Comparison of ENCODE assay signal across 1 cellular context in the genomic region with DNA sequence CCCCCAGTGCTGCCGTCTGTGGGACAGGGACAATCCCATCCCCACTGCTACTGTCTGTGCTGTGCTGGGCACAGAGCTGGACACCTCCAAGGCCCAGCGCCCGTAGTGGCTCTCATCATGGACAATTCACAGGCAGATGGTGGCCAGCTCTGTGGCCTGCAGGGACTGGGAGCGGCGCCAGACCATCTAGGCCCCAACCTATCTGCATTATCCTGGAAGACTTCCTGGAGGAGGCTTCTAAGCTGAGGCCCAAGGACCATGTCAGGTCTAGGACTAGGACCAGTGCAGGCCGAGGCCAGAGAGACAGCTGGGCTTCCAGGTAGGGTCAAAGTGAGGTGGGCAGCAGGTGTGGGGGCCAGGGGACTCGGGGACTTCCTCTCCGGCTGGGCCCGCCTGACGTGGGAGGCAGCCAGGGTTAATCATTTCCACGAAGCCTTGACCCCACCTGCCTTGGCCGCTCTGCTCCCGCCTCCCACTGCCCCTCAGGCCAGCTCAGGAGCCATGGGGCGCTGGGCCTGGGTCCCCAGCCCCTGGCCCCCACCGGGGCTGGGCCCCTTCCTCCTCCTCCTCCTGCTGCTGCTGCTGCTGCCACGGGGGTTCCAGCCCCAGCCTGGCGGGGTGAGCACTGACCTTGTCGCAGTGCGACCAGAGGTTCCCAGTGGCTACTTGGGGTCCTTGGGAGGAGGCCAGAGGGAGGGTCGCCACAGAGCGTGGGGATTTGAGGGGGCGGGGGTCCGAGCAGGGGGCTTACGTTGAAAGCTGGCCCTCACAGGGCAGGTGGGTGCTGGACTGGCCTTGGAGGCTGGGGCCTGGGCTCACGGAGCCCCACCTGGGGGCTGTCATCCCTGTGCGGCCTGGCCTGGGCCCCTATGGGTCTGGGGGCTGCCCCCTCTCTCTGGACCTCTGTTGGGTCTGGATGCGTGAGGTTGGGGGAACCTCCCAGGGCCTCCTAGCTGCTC.
TF ChIP-seq lines count a peak whose summit lies in the region.

Gene HGFAC (plus strand): TSS at position 468 of the 959 bp plus-strand sequence. CDS start 34 bp downstream, at position 502.

TF ChIP-seq in HepG2, 621 proteins besides CTCF, POLR2A, EP300 and RAD21 (continued from another document and continues in another):
- TF ChIP-seq TSC22D2 (CRISPR knock-in tag; IDR thresholded peaks at IDR 0.05; ENCODE audit: borderline replicate concordance), result no peak
- TF ChIP-seq, protein P1, sequence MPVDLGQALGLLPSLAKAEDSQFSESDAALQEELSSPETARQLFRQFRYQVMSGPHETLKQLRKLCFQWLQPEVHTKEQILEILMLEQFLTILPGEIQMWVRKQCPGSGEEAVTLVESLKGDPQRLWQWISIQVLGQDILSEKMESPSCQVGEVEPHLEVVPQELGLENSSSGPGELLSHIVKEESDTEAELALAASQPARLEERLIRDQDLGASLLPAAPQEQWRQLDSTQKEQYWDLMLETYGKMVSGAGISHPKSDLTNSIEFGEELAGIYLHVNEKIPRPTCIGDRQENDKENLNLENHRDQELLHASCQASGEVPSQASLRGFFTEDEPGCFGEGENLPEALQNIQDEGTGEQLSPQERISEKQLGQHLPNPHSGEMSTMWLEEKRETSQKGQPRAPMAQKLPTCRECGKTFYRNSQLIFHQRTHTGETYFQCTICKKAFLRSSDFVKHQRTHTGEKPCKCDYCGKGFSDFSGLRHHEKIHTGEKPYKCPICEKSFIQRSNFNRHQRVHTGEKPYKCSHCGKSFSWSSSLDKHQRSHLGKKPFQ (CRISPR knock-in tag; IDR thresholded peaks at IDR 0.05; ENCODE audit: insufficient replicate concordance), result no peak
- no peak for TF ChIP-seq ZNF7 (CRISPR knock-in tag; IDR thresholded peaks at IDR 0.05)
- no peak for TF ChIP-seq ZNF441 (CRISPR knock-in tag; IDR thresholded peaks at IDR 0.05; ENCODE audit: borderline replicate concordance)
- peak; percentile 38; the same call in 1 of the 2 replicates for TF ChIP-seq MED13 (CRISPR knock-in tag; IDR thresholded peaks at IDR 0.05)
- TF ChIP-seq, protein P2, sequence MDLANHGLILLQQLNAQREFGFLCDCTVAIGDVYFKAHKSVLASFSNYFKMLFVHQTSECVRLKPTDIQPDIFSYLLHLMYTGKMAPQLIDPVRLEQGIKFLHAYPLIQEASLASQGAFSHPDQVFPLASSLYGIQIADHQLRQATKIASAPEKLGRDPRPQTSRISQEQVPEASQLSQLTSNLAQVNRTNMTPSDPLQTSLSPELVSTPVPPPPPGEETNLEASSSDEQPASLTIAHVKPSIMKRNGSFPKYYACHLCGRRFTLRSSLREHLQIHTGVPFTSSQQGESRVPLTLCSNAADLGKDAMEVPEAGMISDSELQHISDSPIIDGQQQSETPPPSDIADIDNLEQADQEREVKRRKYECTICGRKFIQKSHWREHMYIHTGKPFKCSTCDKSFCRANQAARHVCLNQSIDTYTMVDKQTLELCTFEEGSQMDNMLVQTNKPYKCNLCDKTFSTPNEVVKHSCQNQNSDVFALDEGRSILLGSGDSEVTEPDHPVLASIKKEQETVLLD (CRISPR knock-in tag; IDR thresholded peaks at IDR 0.05; ENCODE audit: low read depth), result no peak
- TF ChIP-seq GLI4 (CRISPR knock-in tag; IDR thresholded peaks at IDR 0.05; ENCODE audit: borderline replicate concordance), result 0 out of 2 replicates have a peak, but pooled peaks have one; percentile 10
- peak; percentile 50; the same call in 1 of the 2 replicates for TF ChIP-seq MAZ (IDR thresholded peaks at IDR 0.05; ENCODE audit: borderline replicate concordance, low read depth, low read length)
- peak; percentile 60 for TF ChIP-seq MAZ (CRISPR knock-in tag; IDR thresholded peaks at IDR 0.05; ENCODE audit: low read depth)
- TF ChIP-seq ZNF160 (CRISPR knock-in tag; IDR thresholded peaks at IDR 0.05), result peak; percentile 50; the same call in 1 of the 2 replicates
- TF ChIP-seq XRCC5 (optimal IDR thresholded peaks at IDR 0.05; ENCODE audit: low read length), result no peak
- TF ChIP-seq ZNF382 (CRISPR knock-in tag; IDR thresholded peaks at IDR 0.05; ENCODE audit: borderline replicate concordance), result no peak
- TF ChIP-seq MAFF (IDR thresholded peaks at IDR 0.05; ENCODE audit: low read depth, low read length), result no peak
- TF ChIP-seq MXI1 (IDR thresholded peaks at IDR 0.05; ENCODE audit: borderline replicate concordance, low read depth, low read length), result peak; percentile 38; the same call in 1 of the 3 replicates
- no peak for TF ChIP-seq HMG20B (CRISPR knock-in tag; conservative IDR thresholded peaks at IDR 0.05)
- TF ChIP-seq ZNF292 (CRISPR knock-in tag; IDR thresholded peaks at IDR 0.05; ENCODE audit: borderline replicate concordance, low read depth), result peak; percentile 21; the same call in 1 of the 2 replicates
- 0 out of 2 replicates have a peak, but pooled peaks have one; percentile 8 for TF ChIP-seq ZHX1 (CRISPR knock-in tag; IDR thresholded peaks at IDR 0.05; ENCODE audit: low read depth)
- no peak for TF ChIP-seq AHR (CRISPR knock-in tag; IDR thresholded peaks at IDR 0.05)
- 0 out of 2 replicates have a peak, but pooled peaks have one; percentile 41 for TF ChIP-seq ZBTB20 (CRISPR knock-in tag; IDR thresholded peaks at IDR 0.05; ENCODE audit: borderline replicate concordance, low read depth)
- no peak for TF ChIP-seq MEIS1 (CRISPR knock-in tag; IDR thresholded peaks at IDR 0.05; ENCODE audit: borderline replicate concordance)
- no peak; the same call in 1 of the 2 replicates for TF ChIP-seq ZNF550 (CRISPR knock-in tag; IDR thresholded peaks at IDR 0.05; ENCODE audit: borderline replicate concordance)
- TF ChIP-seq NFYB (CRISPR knock-in tag; IDR thresholded peaks at IDR 0.05), result no peak
- no peak for TF ChIP-seq NFATC3 (CRISPR knock-in tag; IDR thresholded peaks at IDR 0.05)
- TF ChIP-seq ZNF616 (CRISPR knock-in tag; IDR thresholded peaks at IDR 0.05; ENCODE audit: low read depth), result no peak; the same call in 1 of the 2 replicates
- TF ChIP-seq ZNF446 (CRISPR knock-in tag; IDR thresholded peaks at IDR 0.05), result no peak
- 0 out of 2 replicates have a peak, but pooled peaks have one; percentile 17 for TF ChIP-seq MEIS2 (CRISPR knock-in tag; IDR thresholded peaks at IDR 0.05)
- no peak for TF ChIP-seq KLF13 (CRISPR knock-in tag; IDR thresholded peaks at IDR 0.05)
- TF ChIP-seq, protein P3, sequence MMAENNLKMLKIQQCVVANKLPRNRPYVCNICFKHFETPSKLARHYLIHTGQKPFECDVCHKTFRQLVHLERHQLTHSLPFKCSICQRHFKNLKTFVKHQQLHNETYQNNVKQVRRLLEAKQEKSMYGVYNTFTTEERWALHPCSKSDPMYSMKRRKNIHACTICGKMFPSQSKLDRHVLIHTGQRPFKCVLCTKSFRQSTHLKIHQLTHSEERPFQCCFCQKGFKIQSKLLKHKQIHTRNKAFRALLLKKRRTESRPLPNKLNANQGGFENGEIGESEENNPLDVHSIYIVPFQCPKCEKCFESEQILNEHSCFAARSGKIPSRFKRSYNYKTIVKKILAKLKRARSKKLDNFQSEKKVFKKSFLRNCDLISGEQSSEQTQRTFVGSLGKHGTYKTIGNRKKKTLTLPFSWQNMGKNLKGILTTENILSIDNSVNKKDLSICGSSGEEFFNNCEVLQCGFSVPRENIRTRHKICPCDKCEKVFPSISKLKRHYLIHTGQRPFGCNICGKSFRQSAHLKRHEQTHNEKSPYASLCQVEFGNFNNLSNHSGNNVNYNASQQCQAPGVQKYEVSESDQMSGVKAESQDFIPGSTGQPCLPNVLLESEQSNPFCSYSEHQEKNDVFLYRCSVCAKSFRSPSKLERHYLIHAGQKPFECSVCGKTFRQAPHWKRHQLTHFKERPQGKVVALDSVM (CRISPR knock-in tag; IDR thresholded peaks at IDR 0.05), result peak; percentile 62
- no peak for TF ChIP-seq ZNF367 (CRISPR knock-in tag; IDR thresholded peaks at IDR 0.05; ENCODE audit: borderline replicate concordance)
- TF ChIP-seq CCDC6 (CRISPR knock-in tag; IDR thresholded peaks at IDR 0.05), result no peak; the same call in 1 of the 2 replicates
- no peak for TF ChIP-seq ZNF839 (CRISPR knock-in tag; IDR thresholded peaks at IDR 0.05; ENCODE audit: borderline replicate concordance)
- TF ChIP-seq KAT8 (CRISPR knock-in tag; IDR thresholded peaks at IDR 0.05), result 0 out of 2 replicates have a peak, but pooled peaks have one; percentile 17
- TF ChIP-seq ZNF816 (CRISPR knock-in tag; IDR thresholded peaks at IDR 0.05; ENCODE audit: borderline replicate concordance), result no peak
- peak; percentile 62 for TF ChIP-seq SALL1 (CRISPR knock-in tag; IDR thresholded peaks at IDR 0.05)
- TF ChIP-seq, protein P4, sequence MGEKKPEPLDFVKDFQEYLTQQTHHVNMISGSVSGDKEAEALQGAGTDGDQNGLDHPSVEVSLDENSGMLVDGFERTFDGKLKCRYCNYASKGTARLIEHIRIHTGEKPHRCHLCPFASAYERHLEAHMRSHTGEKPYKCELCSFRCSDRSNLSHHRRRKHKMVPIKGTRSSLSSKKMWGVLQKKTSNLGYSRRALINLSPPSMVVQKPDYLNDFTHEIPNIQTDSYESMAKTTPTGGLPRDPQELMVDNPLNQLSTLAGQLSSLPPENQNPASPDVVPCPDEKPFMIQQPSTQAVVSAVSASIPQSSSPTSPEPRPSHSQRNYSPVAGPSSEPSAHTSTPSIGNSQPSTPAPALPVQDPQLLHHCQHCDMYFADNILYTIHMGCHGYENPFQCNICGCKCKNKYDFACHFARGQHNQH (CRISPR knock-in tag; IDR thresholded peaks at IDR 0.05), result no peak
- TF ChIP-seq ZNF121 (CRISPR knock-in tag; IDR thresholded peaks at IDR 0.05), result peak; percentile 49; the same call in 1 of the 2 replicates
- peak; percentile 51 for TF ChIP-seq ZNF710 (CRISPR knock-in tag; IDR thresholded peaks at IDR 0.05; ENCODE audit: borderline replicate concordance)
- TF ChIP-seq SUZ12 (IDR thresholded peaks at IDR 0.05; ENCODE audit: low read depth, low read length), result no peak
- no peak for TF ChIP-seq MATR3 (CRISPR knock-in tag; IDR thresholded peaks at IDR 0.05)
- no peak for TF ChIP-seq ZNF138 (CRISPR knock-in tag; IDR thresholded peaks at IDR 0.05; ENCODE audit: low read depth)
- TF ChIP-seq ZBTB7A (CRISPR knock-in tag; IDR thresholded peaks at IDR 0.05), result peak; percentile 99
- no peak for TF ChIP-seq SMC3 (IDR thresholded peaks at IDR 0.05; ENCODE audit: low read length)
- TF ChIP-seq GATAD2A (CRISPR knock-in tag; IDR thresholded peaks at IDR 0.05), result peak; percentile 59; the same call in 1 of the 2 replicates
- TF ChIP-seq ZNF17 (CRISPR knock-in tag; IDR thresholded peaks at IDR 0.05), result no peak; the same call in 1 of the 2 replicates
- no peak; the same call in 1 of the 2 replicates for TF ChIP-seq ZMYM4 (CRISPR knock-in tag; IDR thresholded peaks at IDR 0.05)
- 0 out of 2 replicates have a peak, but pooled peaks have one; percentile 2 for TF ChIP-seq SNAPC2 (CRISPR knock-in tag; IDR thresholded peaks at IDR 0.05)
- TF ChIP-seq, protein P5, sequence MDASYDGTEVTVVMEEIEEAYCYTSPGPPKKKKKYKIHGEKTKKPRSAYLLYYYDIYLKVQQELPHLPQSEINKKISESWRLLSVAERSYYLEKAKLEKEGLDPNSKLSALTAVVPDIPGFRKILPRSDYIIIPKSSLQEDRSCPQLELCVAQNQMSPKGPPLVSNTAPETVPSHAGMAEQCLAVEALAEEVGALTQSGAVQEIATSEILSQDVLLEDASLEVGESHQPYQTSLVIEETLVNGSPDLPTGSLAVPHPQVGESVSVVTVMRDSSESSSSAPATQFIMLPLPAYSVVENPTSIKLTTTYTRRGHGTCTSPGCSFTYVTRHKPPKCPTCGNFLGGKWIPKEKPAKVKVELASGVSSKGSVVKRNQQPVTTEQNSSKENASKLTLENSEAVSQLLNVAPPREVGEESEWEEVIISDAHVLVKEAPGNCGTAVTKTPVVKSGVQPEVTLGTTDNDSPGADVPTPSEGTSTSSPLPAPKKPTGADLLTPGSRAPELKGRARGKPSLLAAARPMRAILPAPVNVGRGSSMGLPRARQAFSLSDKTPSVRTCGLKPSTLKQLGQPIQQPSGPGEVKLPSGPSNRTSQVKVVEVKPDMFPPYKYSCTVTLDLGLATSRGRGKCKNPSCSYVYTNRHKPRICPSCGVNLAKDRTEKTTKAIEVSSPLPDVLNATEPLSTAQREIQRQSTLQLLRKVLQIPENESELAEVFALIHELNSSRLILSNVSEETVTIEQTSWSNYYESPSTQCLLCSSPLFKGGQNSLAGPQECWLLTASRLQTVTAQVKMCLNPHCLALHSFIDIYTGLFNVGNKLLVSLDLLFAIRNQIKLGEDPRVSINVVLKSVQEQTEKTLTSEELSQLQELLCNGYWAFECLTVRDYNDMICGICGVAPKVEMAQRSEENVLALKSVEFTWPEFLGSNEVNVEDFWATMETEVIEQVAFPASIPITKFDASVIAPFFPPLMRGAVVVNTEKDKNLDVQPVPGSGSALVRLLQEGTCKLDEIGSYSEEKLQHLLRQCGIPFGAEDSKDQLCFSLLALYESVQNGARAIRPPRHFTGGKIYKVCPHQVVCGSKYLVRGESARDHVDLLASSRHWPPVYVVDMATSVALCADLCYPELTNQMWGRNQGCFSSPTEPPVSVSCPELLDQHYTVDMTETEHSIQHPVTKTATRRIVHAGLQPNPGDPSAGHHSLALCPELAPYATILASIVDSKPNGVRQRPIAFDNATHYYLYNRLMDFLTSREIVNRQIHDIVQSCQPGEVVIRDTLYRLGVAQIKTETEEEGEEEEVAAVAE (CRISPR knock-in tag; IDR thresholded peaks at IDR 0.05; ENCODE audit: borderline replicate concordance), result no peak
- TF ChIP-seq ZNF782 (CRISPR knock-in tag; IDR thresholded peaks at IDR 0.05; ENCODE audit: borderline replicate concordance), result no peak
